16 cellular contexts compared by ENCODE assay signal in the genomic region with DNA sequence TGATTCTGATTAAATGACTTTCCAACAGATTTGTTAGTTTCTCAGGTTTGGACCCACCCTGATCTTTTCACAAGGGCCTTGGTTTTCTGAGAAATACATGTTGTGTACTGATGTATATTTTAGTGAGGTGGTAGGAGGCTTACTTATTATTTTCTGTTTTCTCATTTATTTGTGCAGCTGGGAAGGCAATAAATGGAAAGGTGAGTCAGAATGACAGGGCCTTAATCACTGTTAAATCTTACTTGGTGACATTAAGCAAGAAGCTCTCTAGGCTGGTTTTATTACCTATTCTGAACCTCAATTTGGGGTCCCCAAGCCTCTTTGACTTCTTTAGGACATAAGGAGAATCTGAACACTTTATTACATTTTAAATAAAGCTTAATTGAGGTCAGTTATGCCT.
DNase-seq lines count a peak whose midpoint lies in the region; ATAC-seq and TF ChIP-seq lines count a peak whose summit lies in the region.
"Had no signal": no experiment of that assay in that cellular context is flagged by ENCODE, and none has a peak within 500 bp of the region (broad histone marks: within the 10 kb centered on the region; RNA-seq: fewer than 3 reads in every experiment).

No MANE protein-coding gene starts in this region.

- H4K20me1 ChIP-seq in HCT116 (ENCODE audit: insufficient read depth) = no peaks in the 10 kb centered on the region

- H3K4me3 ChIP-seq in HCT116 (replicated peaks in 1 of 2; ENCODE audit: low read depth in 1 of 2, low read length in 2 of 2) = no peak overlapping the region
- no peak overlapping the region for H3K4me3 ChIP-seq in fibroblast of mammary gland (ENCODE audit: control insufficient read depth, low read depth, low read length)
- H3K4me3 ChIP-seq: GM12878, GM23338 had no signal

- peak; percentile 20 for DNase-seq in A172 (ENCODE audit: low spot score)
- DNase-seq in HCT116 (ENCODE audit: low read depth, low spot score) = no peak
- DNase-seq in RKO (ENCODE audit: low spot score) = peak; percentile 6
- DNase-seq in fibroblast of mammary gland (ENCODE audit: low read depth) = peak; percentile 57
- DNase-seq in NCI-H187 treated with DMSO at 0.1 percent for 48 hours (lab: John Stamatoyannopoulos, UW) = no peak
- no peak for DNase-seq in nephron progenitor cell
- DNase-seq in cerebellum (ENCODE audit: low spot score) = no peak
- DNase-seq: COR-L47, DMS153, IMR-90, Kasumi-1, NCI-H774 had no signal

- H3K4me3 Mint-ChIP-seq in nephron progenitor cell = no peak overlapping the region
- H3K4me3 Mint-ChIP-seq: CD14-positive monocyte, GM23338 had no signal

- H3K36me3 ChIP-seq in HCT116 (ENCODE audit: control insufficient read depth in 1 of 2, insufficient read depth in 2 of 2, low read length in 2 of 2) = no peaks in the 10 kb centered on the region

- intact Hi-C loops in HCT116 (cut with micrococcal nuclease) = no loop called here

- CTCF ChIA-PET in HCT116 (lab: Charles Lee) = interaction anchor here (0.6 kb wide), 1 partner anchor 1160 kb away, joined by 3 read pairs; no protein-coding TSS in a partner anchor

- RAD21 ChIA-PET in HCT116 (lab: Charles Lee; ENCODE audit: low non-redundant PET in 1 of 2, low total read pairs in 2 of 2, uncharacterized antibody in 2 of 2, unreplicated experiment in 2 of 2) = no interaction called here

- H3K27ac ChIP-seq in HCT116 (ENCODE audit: low read depth, low read length) = no peak overlapping the region

- peak overlapping the region; percentile 98 for H2AFZ ChIP-seq in HCT116 (ENCODE audit: low read depth, low read length, poor library complexity, severe bottlenecking)
- H2AFZ ChIP-seq: GM23338 had no signal

- no peak for ATAC-seq in HCT116
- no peak for ATAC-seq in HG02870 (IDR thresholded peaks at IDR 0.05; ENCODE audit: unreplicated experiment)
- ATAC-seq: GM12878, GM23338 had no signal

- POLR2A ChIA-PET in HCT116 (lab: Charles Lee) = no interaction called here

- H3K9ac ChIP-seq in HCT116 (ENCODE audit: low read length) = no peak overlapping the region

- H3K4me1 Mint-ChIP-seq in nephron progenitor cell = no peaks in the 10 kb centered on the region
- H3K4me1 Mint-ChIP-seq: CD14-positive monocyte, GM23338 had no signal

- TF ChIP-seq RAD21 in HCT116 (IDR thresholded peaks at IDR 0.05; ENCODE audit: low read depth) = no peak

- no peaks in the 10 kb centered on the region for H3K9me2 ChIP-seq in HCT116 (ENCODE audit: insufficient read depth)

- H3K27me3 Mint-ChIP-seq in nephron progenitor cell (ENCODE audit: low read depth, poor library complexity) = no peaks in the 10 kb centered on the region

- peak overlapping the region; percentile 32; the same call in 1 of the 2 replicates for H3K4me2 ChIP-seq in HCT116 (ENCODE audit: low read length)
- H3K4me2 ChIP-seq: GM23338 had no signal

- TF ChIP-seq POLR2A in HCT116 (IDR thresholded peaks at IDR 0.05; ENCODE audit: borderline replicate concordance, extremely low read depth, insufficient read depth, insufficient read length) = no peak

- TF ChIP-seq CTCF in HCT116 (IDR thresholded peaks at IDR 0.05 in 2 of 3, conservative IDR thresholded peaks at IDR 0.05 in 1 of 3; ENCODE audit: borderline replicate concordance in 1 of 3, insufficient read depth in 1 of 3, low read depth in 2 of 3, low read length in 2 of 3) (no peak), fibroblast of mammary gland (conservative IDR thresholded peaks at IDR 0.05; ENCODE audit: control insufficient read depth, insufficient read depth, low read depth, low read length) (no peak), nephron progenitor cell (IDR thresholded peaks at IDR 0.05) (no peak)

- no peaks in the 10 kb centered on the region for H3K9me3 Mint-ChIP-seq in nephron progenitor cell
- H3K9me3 Mint-ChIP-seq: GM23338 had no signal

- BruUV-seq in HCT116 (replicated peaks; lab: Mats Ljungman, UMichigan) = no TSS peak

- peaks cover 0 to 16% of the 10 kb centered on the region in 2 experiments; a peak in 2 of 4 replicates for H3K4me1 ChIP-seq in HCT116 (ENCODE audit: control insufficient read depth in 1 of 2, insufficient read depth in 2 of 2, low read length in 2 of 2)

- no peaks in the 10 kb centered on the region for H3K27me3 ChIP-seq in HCT116 (ENCODE audit: insufficient read depth, low read length)

- no peaks in the 10 kb centered on the region for H3K9me3 ChIP-seq in HCT116 (ENCODE audit: control insufficient read depth in 1 of 2, insufficient read depth in 1 of 2, low read depth in 1 of 2, low read length in 2 of 2)

- no peaks in the 10 kb centered on the region for H3K79me2 ChIP-seq in HCT116 (ENCODE audit: insufficient read depth, low read length)

- no peak overlapping the region for H3K27ac Mint-ChIP-seq in nephron progenitor cell
- H3K27ac Mint-ChIP-seq: CD14-positive monocyte, GM23338 had no signal

- no peaks in the 10 kb centered on the region for H3K36me3 Mint-ChIP-seq in nephron progenitor cell (ENCODE audit: low read depth)
- H3K36me3 Mint-ChIP-seq: CD14-positive monocyte had no signal

TF ChIP-seq in HCT116, 20 proteins besides CTCF, POLR2A, EP300 and RAD21:
- peak; percentile 38; the same call in 1 of the 2 replicates for TF ChIP-seq FOSL1 (IDR thresholded peaks at IDR 0.05; ENCODE audit: low read depth)
- TF ChIP-seq CBX3 (IDR thresholded peaks at IDR 0.05; ENCODE audit: low read depth) = no peak

Comparison
In these comparisons a context has a peak if more than half of its experiments do, and no peak if none do; other contexts are left out.
1. DNase-seq: peak in A172 (single experiment), RKO (single experiment) and fibroblast of mammary gland (single experiment); none in HCT116 (single experiment), NCI-H187 treated with DMSO at 0.1 percent for 48 hours (single experiment), nephron progenitor cell (single experiment) and cerebellum (single experiment).